In the genomic region with DNA sequence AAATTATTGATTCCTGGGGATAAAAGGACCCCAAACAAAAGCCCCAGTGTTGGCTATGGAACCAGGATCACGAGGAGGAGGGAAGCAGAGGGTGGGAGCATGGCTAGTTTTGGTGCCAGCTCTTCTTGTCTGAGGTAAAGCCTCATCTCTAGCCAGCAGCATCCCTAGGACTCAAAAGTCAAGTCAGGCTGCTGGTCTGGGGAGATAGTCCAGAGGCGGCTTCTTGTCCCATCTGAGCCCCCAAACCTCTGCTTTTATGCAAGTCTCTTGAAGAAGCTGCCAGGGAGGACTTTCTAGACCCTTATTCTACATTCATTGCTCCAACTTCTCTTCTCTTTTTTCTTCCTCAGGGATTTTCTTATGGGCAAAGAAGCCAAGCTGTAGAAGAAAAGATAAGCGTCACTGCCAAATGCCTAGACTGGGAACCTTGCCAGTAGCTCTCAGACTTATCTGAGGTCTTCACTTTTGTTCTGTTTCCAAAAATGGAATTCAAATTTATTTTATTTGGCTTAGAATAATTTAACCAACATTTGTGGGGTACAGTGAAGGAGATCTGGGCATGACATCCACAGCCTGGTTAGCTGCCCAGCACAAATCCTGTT, we compare ENCODE assay signal across 1 cellular context.
TF ChIP-seq lines count a peak whose summit lies in the region.

No MANE protein-coding gene starts in this region.

TF ChIP-seq in endothelial cell of umbilical vein, 7 proteins besides CTCF, POLR2A, EP300 and RAD21:
- TF ChIP-seq JUN (IDR thresholded peaks at IDR 0.05; ENCODE audit: borderline replicate concordance, insufficient read depth, insufficient read length, low read depth), result no peak
- no peak for TF ChIP-seq POLR2AphosphoS5 (IDR thresholded peaks at IDR 0.05; ENCODE audit: insufficient read depth, low read depth, low read length)
- TF ChIP-seq GATA2 (IDR thresholded peaks at IDR 0.05; ENCODE audit: insufficient read depth, insufficient read length, low read depth, low read length), result no peak
- TF ChIP-seq EZH2 (IDR thresholded peaks at IDR 0.05; ENCODE audit: borderline replicate concordance, low read depth, low read length, severe bottlenecking), result no peak
- TF ChIP-seq, protein P1, sequence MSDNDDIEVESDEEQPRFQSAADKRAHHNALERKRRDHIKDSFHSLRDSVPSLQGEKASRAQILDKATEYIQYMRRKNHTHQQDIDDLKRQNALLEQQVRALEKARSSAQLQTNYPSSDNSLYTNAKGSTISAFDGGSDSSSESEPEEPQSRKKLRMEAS (IDR thresholded peaks at IDR 0.05; ENCODE audit: insufficient read depth, insufficient read length), result no peak
- TF ChIP-seq MYC (IDR thresholded peaks at IDR 0.05; ENCODE audit: low read depth, low read length), result no peak
